In the genomic region with DNA sequence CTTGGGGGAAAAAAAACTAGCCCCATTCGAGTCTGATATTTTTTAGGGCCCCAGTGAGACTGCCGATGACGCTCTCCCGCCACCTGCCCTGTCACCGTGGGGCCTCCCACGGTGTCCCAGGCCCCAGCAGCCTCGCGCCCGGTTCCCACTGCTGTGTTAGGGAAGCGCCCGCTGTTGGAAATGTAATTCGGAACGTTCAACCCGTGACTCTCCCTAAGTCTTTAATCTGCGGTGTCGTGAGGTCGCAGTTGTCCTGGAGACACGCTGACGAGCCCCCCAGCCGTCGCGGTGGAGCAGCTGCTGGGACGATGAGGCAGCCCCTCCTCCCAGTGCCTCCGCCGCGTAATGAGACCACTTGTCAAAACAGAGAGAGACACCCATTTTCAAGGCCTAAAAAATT, we compare ENCODE assay signal across 26 cellular contexts.
A peak's percentile ranks its signal among the peaks of the same experiment; 100 is the strongest.
DNase-seq lines count a peak whose midpoint lies in the region; ATAC-seq and TF ChIP-seq lines count a peak whose summit lies in the region.
"Had no signal": no experiment of that assay in that cellular context is flagged by ENCODE, and none has a peak within 500 bp of the region (broad histone marks: within the 10 kb centered on the region; RNA-seq: fewer than 3 reads in every experiment).

No MANE protein-coding gene starts in this region.

- TF ChIP-seq CTCF in IMR-90 (conservative IDR thresholded peaks at IDR 0.05; ENCODE audit: low read depth, low read length) (no peak), gastrocnemius medialis (IDR thresholded peaks at IDR 0.05 in 4 of 5, conservative IDR thresholded peaks at IDR 0.05 in 1 of 5) (no peak), brain microvascular endothelial cell (IDR thresholded peaks at IDR 0.05; ENCODE audit: low read depth, low read length, missing control alignments) (no peak)

- no peak overlapping the region; the same call in 1 of the 2 replicates for H4K5ac ChIP-seq in IMR-90 (ENCODE audit: low read depth, low read length)

- H3K79me1 ChIP-seq in IMR-90 (ENCODE audit: low read depth in 1 of 2, low read length in 2 of 2) (peaks cover 0 to 2% of the 10 kb centered on the region in 2 experiments; a peak in 1 of 4 replicates), mesenchymal stem cell (replicated peaks; ENCODE audit: low read length, poor library complexity, severe bottlenecking) (peaks cover 5% of the 10 kb centered on the region)

- H4K8ac ChIP-seq in IMR-90 (ENCODE audit: low read depth in 2 of 2, low read length in 2 of 2): no peak overlapping the region
- H4K8ac ChIP-seq in mesenchymal stem cell (ENCODE audit: low read length): no peak overlapping the region

- TF ChIP-seq POLR2A in IMR-90 (IDR thresholded peaks at IDR 0.05; ENCODE audit: low read depth, low read length) (no peak), gastrocnemius medialis (IDR thresholded peaks at IDR 0.05) (no peak)

- H3K4ac ChIP-seq in IMR-90 (ENCODE audit: low read depth, low read length) (no peak overlapping the region), mesenchymal stem cell (ENCODE audit: low read depth in 1 of 2, low read length in 2 of 2) (no peak overlapping the region)

- BruUV-seq in IMR-90 (replicated peaks; lab: Mats Ljungman, UMichigan): no TSS peak

- no peak overlapping the region for H2AK5ac ChIP-seq in IMR-90 (ENCODE audit: low read depth, low read length)
- no peak overlapping the region for H2AK5ac ChIP-seq in mesenchymal stem cell (ENCODE audit: low read length, severe bottlenecking)

- in situ Hi-C loops in IMR-90 (cut with MboI; ENCODE audit: low sequenced_read_pairs): no loop called here
- in situ Hi-C loops in gastrocnemius medialis (cut with MboI; ENCODE audit: low sequenced_read_pairs in 4 of 4): no loop called here
- in situ Hi-C loops in brain microvascular endothelial cell (cut with HindIII; ENCODE audit: low pct_ligation_motif_present, low sequenced_read_pairs): no loop called here

- no peak overlapping the region for H3K4me3 ChIP-seq in IMR-90 (ENCODE audit: insufficient read depth, low read depth, low read length)
- peak overlapping the region; percentile 36; the same call in 1 of the 2 replicates for H3K4me3 ChIP-seq in SJCRH30
- no peak overlapping the region for H3K4me3 ChIP-seq in mesenchymal stem cell (ENCODE audit: insufficient read depth in 1 of 2, low read depth in 1 of 2, low read length in 2 of 2)
- H3K4me3 ChIP-seq in gastrocnemius medialis: peak overlapping the region; percentile 25 to 35 (median 31)
- H3K4me3 ChIP-seq in brain microvascular endothelial cell (ENCODE audit: low read depth, low read length): no peak overlapping the region
- no peak overlapping the region for H3K4me3 ChIP-seq in effector memory CD4-positive, alpha-beta T cell (ENCODE audit: insufficient read depth, low read depth, low read length, poor library complexity, severe bottlenecking)
- H3K4me3 ChIP-seq: body of pancreas, right lobe of liver had no signal

- peak overlapping the region in 1 of 2 experiments; percentile 6 for H2BK12ac ChIP-seq in mesenchymal stem cell (ENCODE audit: low read length in 2 of 2)

- H2BK20ac ChIP-seq in IMR-90 (ENCODE audit: low read depth, low read length): no peak overlapping the region

- CTCF ChIA-PET in IMR-90 (lab: Yijun Ruan, JAX): no interaction called here

- H4K91ac ChIP-seq in IMR-90 (ENCODE audit: insufficient read depth, low read depth, low read length) (no peak overlapping the region), mesenchymal stem cell (ENCODE audit: low read length) (no peak overlapping the region)

- H2BK5ac ChIP-seq in IMR-90 (ENCODE audit: low read depth, low read length, poor library complexity, severe bottlenecking): no peak overlapping the region
- H2BK5ac ChIP-seq in mesenchymal stem cell (ENCODE audit: low read depth, low read length, poor library complexity, severe bottlenecking): no peak overlapping the region

- H3K36me3 ChIP-seq in IMR-90 (ENCODE audit: control insufficient read depth, insufficient read depth, low read length) (peaks cover 1% of the 10 kb centered on the region; the same call in 1 of the 2 replicates), SJCRH30 (no peaks in the 10 kb centered on the region), mesenchymal stem cell (ENCODE audit: control insufficient read depth in 1 of 2, insufficient read depth in 2 of 2, low read depth in 1 of 2, low read length in 2 of 2) (peaks cover 16 to 18% of the 10 kb centered on the region in 2 experiments), gastrocnemius medialis (no peaks in the 10 kb centered on the region), brain microvascular endothelial cell (replicated peaks) (no peaks in the 10 kb centered on the region)
- peaks cover 9% of the 10 kb centered on the region for H3K36me3 ChIP-seq in effector memory CD4-positive, alpha-beta T cell (ENCODE audit: control insufficient read depth, insufficient read depth, low read length)
- H3K36me3 ChIP-seq: right lobe of liver had no signal

- intact Hi-C loops in IMR-90 (cut with micrococcal nuclease): no loop called here
- intact Hi-C loops in gastrocnemius medialis (cut with DNase I; ENCODE audit: low total_unique reads): loop anchor here (5.0 to 10.0 kb wide), 2 partner anchors 68 to 260 kb away; no protein-coding TSS in a partner anchor

- no peak for DNase-seq in IMR-90
- DNase-seq in SJCRH30: peak; percentile 89 to 90
- DNase-seq in mesenchymal stem cell: no peak
- peak in 1 of 2 donors; percentile 41 for DNase-seq in gastrocnemius medialis
- DNase-seq in brain microvascular endothelial cell: no peak
- no peak for DNase-seq in effector memory CD4-positive, alpha-beta T cell
- DNase-seq: activated CD4-positive, alpha-beta T cell treated with anti-CD3 and anti-CD28 coated beads, Interleukin-2, amount 10 ng/mL, durations not matched to agents 24 days and 14 days; activated CD8-positive, alpha-beta memory T cell treated with anti-CD3 and anti-CD28 coated beads, Interleukin-2, amount 10 ng/mL, durations not matched to agents 7 days and 5 days; activated naive CD8-positive, alpha-beta T cell treated with anti-CD3 and anti-CD28 coated beads, Interleukin-2, amount 10 ng/mL, durations not matched to agents 7 days and 5 days; DND-41; GOT3; immature natural killer cell; left ventricle myocardium superior; NCI-H2081 treated with DMSO at 0.1 percent for 48 hours; NCI-H526 treated with DMSO at 0.1 percent for 48 hours; PC-3; right lobe of liver; SIG-M5; stimulated activated CD4-positive, alpha-beta T cell treated with anti-CD3 and anti-CD28 coated beads, Interleukin-1b, Interleukin-23, amount 100 ng/mL, for 48 hours; stimulated activated naive CD8-positive, alpha-beta T cell treated with anti-CD3 and anti-CD28 coated beads, Interleukin-15, Interleukin-2, amounts not matched to agents 100 U/mL and 50 U/mL, for 24 hours; trophoblast cell had no signal

- POLR2A ChIA-PET in IMR-90 (lab: Charles Lee; ENCODE audit: unreplicated experiment): no interaction called here

- H2AK9ac ChIP-seq in IMR-90 (replicated peaks; ENCODE audit: low read depth, low read length, poor library complexity): no peak overlapping the region

- H3K27ac ChIP-seq in IMR-90 (ENCODE audit: insufficient read depth, low read length): no peak overlapping the region
- peak overlapping the region; percentile 98 for H3K27ac ChIP-seq in SJCRH30
- H3K27ac ChIP-seq in mesenchymal stem cell (ENCODE audit: low read length, poor library complexity, severe bottlenecking): no peak overlapping the region
- peak overlapping the region; percentile 67 to 86 (median 78) for H3K27ac ChIP-seq in gastrocnemius medialis
- H3K27ac ChIP-seq in brain microvascular endothelial cell: no peak overlapping the region
- no peak overlapping the region for H3K27ac ChIP-seq in effector memory CD4-positive, alpha-beta T cell (ENCODE audit: insufficient read depth, low read length, poor library complexity, severe bottlenecking)
- H3K27ac ChIP-seq: body of pancreas, right lobe of liver had no signal

- no peak overlapping the region for H2BK120ac ChIP-seq in IMR-90 (ENCODE audit: low read depth, low read length)
- no peak overlapping the region for H2BK120ac ChIP-seq in mesenchymal stem cell (ENCODE audit: low read depth, low read length)

- H2BK15ac ChIP-seq in IMR-90 (ENCODE audit: low read depth, low read length): no peak overlapping the region
- H2BK15ac ChIP-seq in mesenchymal stem cell (ENCODE audit: low read depth, poor library complexity, severe bottlenecking): no peak overlapping the region

- H3K56ac ChIP-seq in IMR-90 (ENCODE audit: extremely low read depth, insufficient read depth, low read length): no peak overlapping the region

- TF ChIP-seq RAD21 in IMR-90 (IDR thresholded peaks at IDR 0.05; ENCODE audit: low read length): no peak

- 58% methylated on average over 13 of the region's 26 CpGs; no CpG with 5 or more reads in 1 of the 2 experiments for WGBS in IMR-90 (ENCODE audit: extremely low coverage in 2 of 2, insufficient read length in 1 of 2), 2 experiments
- 90% methylated on average over 23 of the region's 26 CpGs for WGBS in mesenchymal stem cell

- H3K27me3 ChIP-seq in IMR-90 (ENCODE audit: control insufficient read depth, insufficient read depth, low read length) (no peaks in the 10 kb centered on the region), SJCRH30 (no peaks in the 10 kb centered on the region), mesenchymal stem cell (ENCODE audit: control insufficient read depth in 1 of 2, insufficient read depth in 1 of 2, low read length in 2 of 2) (no peaks in the 10 kb centered on the region), gastrocnemius medialis (no peaks in the 10 kb centered on the region), brain microvascular endothelial cell (replicated peaks) (no peaks in the 10 kb centered on the region)
- H3K27me3 ChIP-seq in effector memory CD4-positive, alpha-beta T cell (replicated peaks; ENCODE audit: control insufficient read depth, insufficient read depth, low read length, poor library complexity, severe bottlenecking): no peaks in the 10 kb centered on the region
- H3K27me3 ChIP-seq: body of pancreas, heart right ventricle, right lobe of liver had no signal

- H3K14ac ChIP-seq in IMR-90 (replicated peaks; ENCODE audit: low read depth, low read length): no peak overlapping the region
- peak overlapping the region in 1 of 2 experiments; percentile 26 for H3K14ac ChIP-seq in mesenchymal stem cell (ENCODE audit: low read length in 2 of 2)

- H3K4me2 ChIP-seq in IMR-90 (ENCODE audit: low read depth, low read length) (peak overlapping the region; percentile 49; the same call in 1 of the 2 replicates), mesenchymal stem cell (ENCODE audit: low read length, poor library complexity, severe bottlenecking) (peak overlapping the region; percentile 63)

- H3K18ac ChIP-seq in IMR-90 (ENCODE audit: low read depth, low read length) (no peak overlapping the region; the same call in 1 of the 2 replicates), mesenchymal stem cell (ENCODE audit: low read depth in 1 of 2, low read length in 2 of 2) (no peak overlapping the region)

- dilution Hi-C loops in IMR-90 (cut with HindIII; ENCODE audit: low sequenced_read_pairs, unreplicated experiment): no loop called here

- H3K9me1 ChIP-seq in IMR-90 (ENCODE audit: insufficient read depth, low read length): no peaks in the 10 kb centered on the region

- no peak overlapping the region for H3K9ac ChIP-seq in IMR-90 (ENCODE audit: low read depth, low read length)
- no peak overlapping the region for H3K9ac ChIP-seq in mesenchymal stem cell (ENCODE audit: low read length)

- H3K23ac ChIP-seq in IMR-90 (ENCODE audit: low read depth, low read length): no peak overlapping the region
- H3K23ac ChIP-seq in mesenchymal stem cell (ENCODE audit: low read length in 2 of 2): no peak overlapping the region

- H3K4me1 ChIP-seq in IMR-90 (ENCODE audit: control insufficient read depth, insufficient read depth, low read length) (peaks cover 7% of the 10 kb centered on the region), SJCRH30 (peaks cover 15% of the 10 kb centered on the region), mesenchymal stem cell (ENCODE audit: control insufficient read depth, insufficient read depth, low read depth, low read length) (peaks cover 29% of the 10 kb centered on the region), gastrocnemius medialis (peaks cover 10 to 14% of the 10 kb centered on the region in 2 donors)
- no peaks in the 10 kb centered on the region for H3K4me1 ChIP-seq in effector memory CD4-positive, alpha-beta T cell (ENCODE audit: control insufficient read depth, insufficient read depth, low read length, poor library complexity, severe bottlenecking)
- H3K4me1 ChIP-seq: body of pancreas, right lobe of liver had no signal

- H4K20me1 ChIP-seq in IMR-90 (ENCODE audit: insufficient read depth, low read length): no peaks in the 10 kb centered on the region; the same call in 1 of the 2 replicates

- ATAC-seq in IMR-90 (ENCODE audit: low read depth) (no peak), gastrocnemius medialis (peak; percentile 66 to 69), GM21576 (IDR thresholded peaks at IDR 0.05; ENCODE audit: unreplicated experiment) (no peak), HG03139 (IDR thresholded peaks at IDR 0.05; ENCODE audit: unreplicated experiment) (no peak)
- ATAC-seq: activated CD8-positive, alpha-beta memory T cell treated with anti-CD3 and anti-CD28 coated beads, Interleukin-2, amount 10 ng/mL, durations not matched to agents 7 days and 5 days; activated T-helper 17 cell treated with anti-CD3 and anti-CD28 coated beads, Interleukin-2, amount 50 U/mL, for 72 hours; PC-3; right lobe of liver; stimulated activated naive CD8-positive, alpha-beta T cell treated with anti-CD3 and anti-CD28 coated beads, Interleukin-15, Interleukin-2, amounts not matched to agents 100 U/mL and 50 U/mL, for 24 hours had no signal

- H3K9me3 ChIP-seq in IMR-90 (ENCODE audit: control insufficient read depth, insufficient read depth, low read length): peaks cover 2% of the 10 kb centered on the region; the same call in 1 of the 2 replicates
- H3K9me3 ChIP-seq in SJCRH30 (replicated peaks): no peaks in the 10 kb centered on the region
- H3K9me3 ChIP-seq in mesenchymal stem cell (ENCODE audit: control insufficient read depth, low read length): no peaks in the 10 kb centered on the region
- H3K9me3 ChIP-seq in gastrocnemius medialis: no peaks in the 10 kb centered on the region
- no peaks in the 10 kb centered on the region for H3K9me3 ChIP-seq in effector memory CD4-positive, alpha-beta T cell (ENCODE audit: control insufficient read depth, low read length)
- H3K9me3 ChIP-seq: body of pancreas, heart right ventricle, right lobe of liver had no signal

- H2AFZ ChIP-seq in IMR-90 (replicated peaks; ENCODE audit: low read length, poor library complexity) (no peak overlapping the region), mesenchymal stem cell (ENCODE audit: low read depth, low read length) (no peak overlapping the region)

Comparison
In these comparisons a context has a peak if more than half of its experiments do, and no peak if none do; other contexts are left out.
1. ATAC-seq: peak in gastrocnemius medialis (2 of 2); none in IMR-90 (single experiment), GM21576 (single experiment) and HG03139 (single experiment).
2. DNase-seq: peak in SJCRH30 (2 of 2); none in IMR-90 (single experiment), mesenchymal stem cell (single experiment), brain microvascular endothelial cell (single experiment) and effector memory CD4-positive, alpha-beta T cell (0 of 3).
3. H3K27ac ChIP-seq: peak in SJCRH30 (single experiment) and gastrocnemius medialis (4 of 4); none in IMR-90 (single experiment), mesenchymal stem cell (single experiment), brain microvascular endothelial cell (single experiment) and effector memory CD4-positive, alpha-beta T cell (single experiment).
4. H3K4me3 ChIP-seq: peak in SJCRH30 (single experiment) and gastrocnemius medialis (4 of 4); none in IMR-90 (single experiment), mesenchymal stem cell (0 of 2), brain microvascular endothelial cell (single experiment) and effector memory CD4-positive, alpha-beta T cell (single experiment).